Comparison of ENCODE assay signal across 8 cellular contexts in genomic region chr5:158435161-158435616, GRCh38.
DNase-seq lines count a peak whose midpoint lies in the region; ATAC-seq and TF ChIP-seq lines count a peak whose summit lies in the region.

No MANE protein-coding gene starts in this region.

- H2AFZ ChIP-seq in Loucy (ENCODE audit: low read length): no peak overlapping the region; the same call in 1 of the 2 replicates

- H3K4me3 ChIP-seq in GM06990 (replicated peaks; ENCODE audit: low read depth, low read length) (no peak overlapping the region), Loucy (ENCODE audit: low read length, poor library complexity, severe bottlenecking) (peak overlapping the region; percentile 66), epithelial cell of esophagus (ENCODE audit: low read length) (no peak overlapping the region), aorta (ENCODE audit: low read length in 2 of 2) (no peak overlapping the region)

- ATAC-seq in GM21717 (IDR thresholded peaks at IDR 0.05; ENCODE audit: unreplicated experiment): peak; percentile 79
- no peak for ATAC-seq in omental fat pad (ENCODE audit: low FRiP score)
- no peak for ATAC-seq in aorta (ENCODE audit: low FRiP score)

- DNase-seq in GM06990 (ENCODE audit: extremely low read depth, insufficient read length) (peak; percentile 23), epithelial cell of esophagus (ENCODE audit: low read depth) (peak; percentile 45), omental fat pad (ENCODE audit: low spot score) (no peak), aorta (no peak), MV-4-11 (lab: John Stamatoyannopoulos, UW) (no peak), NCI-H1436 treated with DMSO at 0.1 percent for 48 hours (lab: John Stamatoyannopoulos, UW) (no peak)

- no peaks in the 10 kb centered on the region; the same call in 1 of the 2 replicates for H3K9me3 ChIP-seq in Loucy (ENCODE audit: insufficient read depth, low read depth, low read length)
- H3K9me3 ChIP-seq in aorta (ENCODE audit: control insufficient read depth, low read length): peaks cover under 1% of the 10 kb centered on the region

- H3K4me1 ChIP-seq in Loucy (ENCODE audit: insufficient read depth, low read length, poor library complexity, severe bottlenecking): peaks cover 75% of the 10 kb centered on the region
- no peaks in the 10 kb centered on the region for H3K4me1 ChIP-seq in aorta (ENCODE audit: control insufficient read depth in 1 of 2, insufficient read depth in 2 of 2, low read length in 2 of 2)

- 79 to 93% methylated on average over 4 of the region's 4 CpGs for WGBS in aorta, 2 donors

- no peaks in the 10 kb centered on the region for H3K9me2 ChIP-seq in Loucy (replicated peaks; ENCODE audit: low read depth, low read length)

- peak overlapping the region; percentile 78 for H3K4me2 ChIP-seq in Loucy (ENCODE audit: low read depth, low read length, poor library complexity, severe bottlenecking)

- H3K27me3 ChIP-seq in GM06990 (replicated peaks; ENCODE audit: control insufficient read depth, insufficient read depth, low read length) (no peaks in the 10 kb centered on the region), Loucy (ENCODE audit: insufficient read depth, low read length, poor library complexity, severe bottlenecking) (no peaks in the 10 kb centered on the region), aorta (ENCODE audit: control insufficient read depth in 1 of 2, insufficient read depth in 2 of 2, low read length in 1 of 2) (no peaks in the 10 kb centered on the region)

- peaks cover 20% of the 10 kb centered on the region; the same call in 1 of the 2 replicates for H3F3A ChIP-seq in Loucy (ENCODE audit: low read depth)

- TF ChIP-seq CTCF in GM06990 (IDR thresholded peaks at IDR 0.05; ENCODE audit: insufficient read depth, low read length, poor library complexity, severe bottlenecking) (no peak), Loucy (conservative IDR thresholded peaks at IDR 0.05; ENCODE audit: low read length) (no peak), epithelial cell of esophagus (IDR thresholded peaks at IDR 0.05; ENCODE audit: insufficient read depth, low read depth, low read length, missing control alignments) (no peak), omental fat pad (IDR thresholded peaks at IDR 0.05) (no peak)

- intact Hi-C loops in aorta (cut with DNase I): no loop called here

- H3K79me2 ChIP-seq in Loucy (ENCODE audit: insufficient read depth, low read length): no peaks in the 10 kb centered on the region

- peak overlapping the region; percentile 72 for H3K9ac ChIP-seq in Loucy (ENCODE audit: low read depth, low read length, poor library complexity, severe bottlenecking)

- no peaks in the 10 kb centered on the region for H4K20me1 ChIP-seq in Loucy (ENCODE audit: insufficient read depth, low read length, poor library complexity, severe bottlenecking)

- no peak overlapping the region for H3K27ac ChIP-seq in aorta (ENCODE audit: low read depth in 1 of 2, low read length in 2 of 2)

- no peaks in the 10 kb centered on the region for H3K36me3 ChIP-seq in GM06990 (ENCODE audit: control insufficient read depth, insufficient read depth, low read length)
- no peaks in the 10 kb centered on the region for H3K36me3 ChIP-seq in Loucy (ENCODE audit: insufficient read depth, low read length)
- no peaks in the 10 kb centered on the region for H3K36me3 ChIP-seq in aorta (ENCODE audit: control insufficient read depth in 1 of 2, insufficient read depth in 2 of 2, low read length in 1 of 2)

Comparison
In these comparisons a context has a peak if more than half of its experiments do, and no peak if none do; other contexts are left out.
1. DNase-seq: peak in GM06990 (single experiment) and epithelial cell of esophagus (single experiment); none in omental fat pad (single experiment), aorta (0 of 2), MV-4-11 (single experiment) and NCI-H1436 treated with DMSO at 0.1 percent for 48 hours (single experiment).